ENCODE assay signal across 8 cellular contexts in the genomic region with DNA sequence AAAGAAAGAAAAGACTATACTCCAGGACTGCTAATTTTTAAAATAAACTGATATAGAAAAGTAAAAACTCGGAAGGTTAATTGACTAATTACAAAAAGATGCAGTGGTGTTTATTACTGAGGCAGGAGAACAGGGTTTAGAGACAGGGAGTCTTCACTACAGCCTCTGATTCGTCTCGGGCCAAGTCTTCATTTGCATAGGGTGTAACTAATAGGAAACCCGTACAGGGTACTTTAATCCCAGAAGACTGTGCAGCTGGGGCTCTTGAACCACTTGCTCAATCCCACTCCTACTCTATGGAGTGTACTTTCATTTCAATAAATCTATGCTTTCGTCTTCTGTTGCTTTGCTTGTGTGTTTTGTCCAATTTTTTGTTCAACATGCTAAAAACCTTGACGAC. TPM values are rescaled to one million over a fixed set of nuclear protein-coding genes. Genes with fewer than 3 reads are reported as not detected.
A peak's percentile ranks its signal among the peaks of the same experiment; 100 is the strongest.
DNase-seq lines count a peak whose midpoint lies in the region; ATAC-seq, FAIRE-seq and TF ChIP-seq lines count a peak whose summit lies in the region.

No MANE protein-coding gene starts in this region.

- no peaks in the 10 kb centered on the region for H3K27me3 Mint-ChIP-seq in activated naive CD8-positive, alpha-beta T cell treated with anti-CD3 and anti-CD28 coated beads, Interleukin-2, amount 10 ng/mL, durations not matched to agents 7 days and 5 days
- H3K27me3 Mint-ChIP-seq in activated naive CD8-positive, alpha-beta T cell treated with anti-CD3 and anti-CD28 coated beads for 36 hours: no peaks in the 10 kb centered on the region

- peaks cover 52% of the 10 kb centered on the region for H3K79me2 ChIP-seq in K562 (ENCODE audit: control insufficient read depth, insufficient read depth, low read length)

- H3K4me1 ChIP-seq in K562 (replicated peaks in 1 of 2; ENCODE audit: control insufficient read depth in 2 of 2, insufficient read depth in 2 of 2, low read length in 2 of 2): no peaks in the 10 kb centered on the region; a peak in 2 of 5 replicates
- peaks cover 13% of the 10 kb centered on the region for H3K4me1 ChIP-seq in lower lobe of right lung
- peaks cover 10% of the 10 kb centered on the region for H3K4me1 ChIP-seq in vagina

- peak overlapping the region; percentile 25 for H3K4me3 Mint-ChIP-seq in activated naive CD8-positive, alpha-beta T cell treated with anti-CD3 and anti-CD28 coated beads, Interleukin-2, amount 10 ng/mL, durations not matched to agents 7 days and 5 days
- H3K4me3 Mint-ChIP-seq in activated naive CD8-positive, alpha-beta T cell treated with anti-CD3 and anti-CD28 coated beads for 36 hours: no peak overlapping the region

- ATAC-seq in activated naive CD8-positive, alpha-beta T cell treated with anti-CD3 and anti-CD28 coated beads, Interleukin-2, amount 10 ng/mL, durations not matched to agents 7 days and 5 days (ENCODE audit: low read depth): no peak
- ATAC-seq in K562: peak; percentile 27; the same call in 2 of the 3 replicates
- peak; percentile 64 to 88 for ATAC-seq in lower lobe of right lung
- ATAC-seq in GM18867 (IDR thresholded peaks at IDR 0.05; ENCODE audit: unreplicated experiment): no peak
- no peak for ATAC-seq in GM18519 (IDR thresholded peaks at IDR 0.05; ENCODE audit: low FRiP score, unreplicated experiment)
- no peak for ATAC-seq in HG03280 (IDR thresholded peaks at IDR 0.05; ENCODE audit: unreplicated experiment)

- no peak for TF ChIP-seq EP300 in K562 (IDR thresholded peaks at IDR 0.05; ENCODE audit: low read length)

- no TSS peak for BruUV-seq in K562 (replicated peaks; lab: Mats Ljungman, UMichigan)

- no peak for FAIRE-seq in K562 (lab: Jason Lieb, UNC)

- H3K27me3 ChIP-seq in K562 (ENCODE audit: control insufficient read depth in 2 of 2, insufficient read depth in 2 of 2, low read length in 2 of 2): no peaks in the 10 kb centered on the region
- H3K27me3 ChIP-seq in lower lobe of right lung (ENCODE audit: low read depth): no peaks in the 10 kb centered on the region
- H3K27me3 ChIP-seq in vagina: no peaks in the 10 kb centered on the region

- no peak for TF ChIP-seq POLR2A in K562 (conservative IDR thresholded peaks at IDR 0.05)
- no peak for TF ChIP-seq POLR2A in vagina (IDR thresholded peaks at IDR 0.05)

- TF ChIP-seq RAD21 in K562 (CRISPR knock-in tag; conservative IDR thresholded peaks at IDR 0.05 in 1 of 2, IDR thresholded peaks at IDR 0.05 in 1 of 2): no peak

- no peaks in the 10 kb centered on the region for H3K9me3 Mint-ChIP-seq in activated naive CD8-positive, alpha-beta T cell treated with anti-CD3 and anti-CD28 coated beads, Interleukin-2, amount 10 ng/mL, durations not matched to agents 7 days and 5 days
- H3K9me3 Mint-ChIP-seq in activated naive CD8-positive, alpha-beta T cell treated with anti-CD3 and anti-CD28 coated beads for 36 hours: no peaks in the 10 kb centered on the region

- H3K4me1 Mint-ChIP-seq in activated naive CD8-positive, alpha-beta T cell treated with anti-CD3 and anti-CD28 coated beads, Interleukin-2, amount 10 ng/mL, durations not matched to agents 7 days and 5 days: peaks cover 13% of the 10 kb centered on the region
- H3K4me1 Mint-ChIP-seq in activated naive CD8-positive, alpha-beta T cell treated with anti-CD3 and anti-CD28 coated beads for 36 hours: peaks cover 12% of the 10 kb centered on the region

- CTCF ChIA-PET in K562 (lab: Yijun Ruan, JAX; ENCODE audit: low intra/inter-chr PET ratio): interaction anchor here (1.3 to 2.6 kb wide), 4 partner anchors 82 to 424 kb away, joined by 3 to 34 read pairs (median 13); no protein-coding TSS in a partner anchor

- H3K36me3 ChIP-seq in K562 (ENCODE audit: control insufficient read depth, insufficient read depth, low read length): peaks cover 75% of the 10 kb centered on the region
- H3K36me3 ChIP-seq in lower lobe of right lung: peaks cover 64% of the 10 kb centered on the region
- H3K36me3 ChIP-seq in vagina: peaks cover 0 to 28% of the 10 kb centered on the region in 2 donors

- peaks cover 10% of the 10 kb centered on the region for H3K36me3 Mint-ChIP-seq in activated naive CD8-positive, alpha-beta T cell treated with anti-CD3 and anti-CD28 coated beads, Interleukin-2, amount 10 ng/mL, durations not matched to agents 7 days and 5 days
- H3K36me3 Mint-ChIP-seq in activated naive CD8-positive, alpha-beta T cell treated with anti-CD3 and anti-CD28 coated beads for 36 hours: peaks cover 8% of the 10 kb centered on the region

- H3K4me3 ChIP-seq in K562 (no peak overlapping the region), lower lobe of right lung (peak overlapping the region; percentile 37), vagina (no peak overlapping the region)

- WGBS in K562 (ENCODE audit: insufficient coverage, low coverage, missing lambda C conversion rate): 72% methylated on average over 6 of the region's 6 CpGs

- no peak overlapping the region for H3K27ac ChIP-seq in K562 (ENCODE audit: extremely low read depth, low read depth, low read length)
- H3K27ac ChIP-seq in lower lobe of right lung: peak overlapping the region; percentile 31
- peak overlapping the region; percentile 39 for H3K27ac ChIP-seq in vagina

- H3K9me3 ChIP-seq in K562 (replicated peaks; ENCODE audit: control insufficient read depth, insufficient read depth, low read depth, low read length) (no peaks in the 10 kb centered on the region), lower lobe of right lung (no peaks in the 10 kb centered on the region), vagina (no peaks in the 10 kb centered on the region)

- no peak overlapping the region for H3K4me2 ChIP-seq in K562 (ENCODE audit: insufficient read depth, low read length)

- POLR2A ChIA-PET in activated naive CD8-positive, alpha-beta T cell treated with anti-CD3 and anti-CD28 coated beads, Interleukin-2, amount 10 ng/mL, durations not matched to agents 7 days and 5 days (lab: Charles Lee): interaction anchor here (1.6 kb wide), 1 partner anchor 141 kb away, joined by 3 read pairs; no protein-coding TSS in a partner anchor
- POLR2A ChIA-PET in K562 (lab: Yijun Ruan, JAX): interaction anchor here (0.7 to 2.5 kb wide), 5 partner anchors 10 to 140 kb away, joined by 3 to 8 read pairs (median 4); no protein-coding TSS in a partner anchor

- intact Hi-C loops in K562 (cut with micrococcal nuclease) (loop anchor here (1.0 to 2.0 kb wide), 2 partner anchors 95 to 424 kb away; no protein-coding TSS in a partner anchor), lower lobe of right lung (cut with DNase I) (loop anchor here (10.0 kb wide), 1 partner anchor 91 kb away; no protein-coding TSS in a partner anchor), vagina (cut with DNase I) (no loop called here)

- 0 out of 2 replicates have a peak, but pooled peaks cover 3% of the 10 kb centered on the region for H4K20me1 ChIP-seq in K562 (replicated peaks; ENCODE audit: control insufficient read depth, insufficient read depth, low read length)

- no peak overlapping the region for H3K27ac Mint-ChIP-seq in activated naive CD8-positive, alpha-beta T cell treated with anti-CD3 and anti-CD28 coated beads, Interleukin-2, amount 10 ng/mL, durations not matched to agents 7 days and 5 days
- no peak overlapping the region for H3K27ac Mint-ChIP-seq in activated naive CD8-positive, alpha-beta T cell treated with anti-CD3 and anti-CD28 coated beads for 36 hours

- in situ Hi-C loops in K562 (cut with MboI): loop anchor here (25.0 kb wide), 1 partner anchor 458 kb away; no protein-coding TSS in a partner anchor

- no peak overlapping the region for H3K9ac ChIP-seq in K562 (ENCODE audit: insufficient read depth in 1 of 2, low read depth in 2 of 2, low read length in 2 of 2)

- TF ChIP-seq CTCF in K562 (IDR thresholded peaks at IDR 0.05 in 2 of 3, conservative IDR thresholded peaks at IDR 0.05 in 1 of 3; ENCODE audit: insufficient read depth in 2 of 3, low read depth in 1 of 3, low read length in 3 of 3): no peak
- TF ChIP-seq CTCF in lower lobe of right lung (IDR thresholded peaks at IDR 0.05): no peak
- no peak for TF ChIP-seq CTCF in vagina (IDR thresholded peaks at IDR 0.05)

- no peak for DNase-seq in activated naive CD8-positive, alpha-beta T cell treated with anti-CD3 and anti-CD28 coated beads, Interleukin-2, amount 10 ng/mL, durations not matched to agents 7 days and 5 days
- DNase-seq in activated naive CD8-positive, alpha-beta T cell treated with anti-CD3 and anti-CD28 coated beads for 36 hours: no peak
- DNase-seq in K562 (ENCODE audit: extremely low read depth in 1 of 4, low spot score in 3 of 4): no peak
- DNase-seq in lower lobe of right lung: no peak
- no peak for DNase-seq in vagina (ENCODE audit: extremely low spot score in 2 of 2)

- no peak overlapping the region for H2AFZ ChIP-seq in K562 (ENCODE audit: low read depth, low read length)

- H3K9me1 ChIP-seq in K562 (ENCODE audit: control insufficient read depth, insufficient read depth, low read length): no peaks in the 10 kb centered on the region

RNA-seq across cellular contexts. Expression of a gene that starts 8.2 kb away (rescaled TPM):
- total RNA-seq in activated naive CD8-positive, alpha-beta T cell treated with anti-CD3 and anti-CD28 coated beads, Interleukin-2, amount 10 ng/mL, durations not matched to agents 7 days and 5 days: 10 to 100 TPM; 72.4 to 74.7 TPM
- total RNA-seq in activated naive CD8-positive, alpha-beta T cell treated with anti-CD3 and anti-CD28 coated beads for 36 hours: 100 to 1,000 TPM; 144 to 171 TPM
- 91.4 and 102 TPM in 2 replicates for total RNA-seq in K562 (2011; cell fraction: chromatin; rRNA removed; ENCODE audit: low replicate concordance)
- 89.1 and 94.7 TPM in 2 replicates for total RNA-seq in K562 (2011; cell fraction: nucleolus; rRNA removed)
- 110 and 139 TPM in 2 replicates for total RNA-seq in K562 (2011; cell fraction: nucleoplasm; rRNA removed)
- 351 and 360 TPM in 2 replicates for total RNA-seq in K562 (2014; rRNA removed)
- 396 and 465 TPM in 2 replicates for total RNA-seq in K562 (2014; rRNA removed; fragmentation: Illumina TruSeq; extraction: Trizol)
- 365 and 377 TPM in 2 replicates for total RNA-seq in K562 (2015; rRNA removed; fragmentation: Illumina TruSeq; extraction: Trizol)
- total RNA-seq in K562 (2021): 263 and 299 TPM in 2 replicates
- 453 and 554 TPM in 2 replicates for polyA plus RNA-seq in K562 (2011; rRNA removed)
- polyA plus RNA-seq in K562 (2011; cell fraction: cytosol; rRNA removed): 249 and 308 TPM in 2 replicates
- polyA plus RNA-seq in K562 (2011; cell fraction: nucleus; rRNA removed): 138 and 220 TPM in 2 replicates
- polyA plus RNA-seq in K562 (2012): 229 and 275 TPM in 2 replicates
- polyA plus RNA-seq in K562 (2014; fragmentation: Illumina TruSeq; extraction: Trizol): 373 and 453 TPM in 2 replicates
- 100 to 1,000 TPM; 207 to 339 TPM for polyA plus RNA-seq in K562 (2014; fragmentation: Nextera tagmentation; extraction: Ambion mirVana)
- 390 and 400 TPM in 2 replicates for polyA plus RNA-seq in K562 (2014; rRNA removed)
- 703 TPM in 2 replicates for polyA minus RNA-seq in K562 (2011; rRNA and poly(A)+ RNA removed)
- 133 and 188 TPM in 2 replicates for polyA minus RNA-seq in K562 (2011; cell fraction: cytosol; rRNA and poly(A)+ RNA removed)
- 40.4 and 84.2 TPM in 2 replicates for polyA minus RNA-seq in K562 (2011; cell fraction: nucleus; rRNA and poly(A)+ RNA removed)
- total RNA-seq in lower lobe of right lung: 79.8 TPM
- total RNA-seq in vagina: 96.5 TPM

RNA-seq across cellular contexts. Expression of a gene that starts 33.9 kb away (rescaled TPM):
- total RNA-seq in activated naive CD8-positive, alpha-beta T cell treated with anti-CD3 and anti-CD28 coated beads, Interleukin-2, amount 10 ng/mL, durations not matched to agents 7 days and 5 days: 10 to 100 TPM; 45.1 to 45.3 TPM
- total RNA-seq in activated naive CD8-positive, alpha-beta T cell treated with anti-CD3 and anti-CD28 coated beads for 36 hours: 10 to 100 TPM; 24.3 to 26.8 TPM
- total RNA-seq in K562 (2011; cell fraction: chromatin; rRNA removed; ENCODE audit: low replicate concordance): 34.5 and 126 TPM in 2 replicates
- total RNA-seq in K562 (2011; cell fraction: nucleolus; rRNA removed): 139 and 151 TPM in 2 replicates
- 86.6 and 104 TPM in 2 replicates for total RNA-seq in K562 (2011; cell fraction: nucleoplasm; rRNA removed)
- total RNA-seq in K562 (2014; rRNA removed) (23.9 and 40.2 TPM in 2 replicates), K562 (2014; rRNA removed; fragmentation: Illumina TruSeq; extraction: Trizol) (7.8 and 9.9 TPM in 2 replicates), K562 (2015; rRNA removed; fragmentation: Illumina TruSeq; extraction: Trizol) (15.5 and 16.3 TPM in 2 replicates), K562 (2021) (48.3 and 56.3 TPM in 2 replicates), lower lobe of right lung (39.9 TPM), vagina (31.7 TPM)
- polyA plus RNA-seq in K562 (2011; rRNA removed) (10.5 and 27.2 TPM in 2 replicates), K562 (2014; fragmentation: Illumina TruSeq; extraction: Trizol) (22.0 and 35.5 TPM in 2 replicates), K562 (2014; fragmentation: Nextera tagmentation; extraction: Ambion mirVana) (under 1 TPM; 0.36 to 0.45 TPM), K562 (2014; rRNA removed) (26.3 and 28.5 TPM in 2 replicates)
- 21.9 and 44.0 TPM in 2 replicates for polyA plus RNA-seq in K562 (2011; cell fraction: cytosol; rRNA removed)
- polyA plus RNA-seq in K562 (2011; cell fraction: nucleus; rRNA removed): 38.6 and 63.9 TPM in 2 replicates
- 38.5 and 53.3 TPM in 2 replicates for polyA plus RNA-seq in K562 (2012)
- 27.1 and 30.6 TPM in 2 replicates for polyA minus RNA-seq in K562 (2011; rRNA and poly(A)+ RNA removed)
- polyA minus RNA-seq in K562 (2011; cell fraction: cytosol; rRNA and poly(A)+ RNA removed): 65.7 and 89.6 TPM in 2 replicates
- polyA minus RNA-seq in K562 (2011; cell fraction: nucleus; rRNA and poly(A)+ RNA removed): 19.0 and 32.7 TPM in 2 replicates

Comparison
In these comparisons a context has a peak if more than half of its experiments do, and no peak if none do; other contexts are left out.
1. ATAC-seq: peak in K562 (single experiment) and lower lobe of right lung (2 of 2); none in activated naive CD8-positive, alpha-beta T cell treated with anti-CD3 and anti-CD28 coated beads, Interleukin-2, amount 10 ng/mL, durations not matched to agents 7 days and 5 days (single experiment), GM18867 (single experiment), GM18519 (single experiment) and HG03280 (single experiment).